11 cellular contexts compared by ENCODE assay signal in genomic region chr11:86460461-86461404, GRCh38.
DNase-seq lines count a peak whose midpoint lies in the region; ATAC-seq and TF ChIP-seq lines count a peak whose summit lies in the region.
"Had no signal": no experiment of that assay in that cellular context is flagged by ENCODE, and none has a peak within 500 bp of the region (broad histone marks: within the 10 kb centered on the region; RNA-seq: fewer than 3 reads in every experiment).

No MANE protein-coding gene starts in this region.

- H3K36me3 Mint-ChIP-seq in activated naive CD4-positive, alpha-beta T cell treated with anti-CD3 and anti-CD28 coated beads for 36 hours (ENCODE audit: low read depth) = no peaks in the 10 kb centered on the region

- no peaks in the 10 kb centered on the region for H3K9me3 ChIP-seq in prostate gland
- H3K9me3 ChIP-seq: pancreas had no signal

- H3K9me3 Mint-ChIP-seq in activated naive CD4-positive, alpha-beta T cell treated with anti-CD3 and anti-CD28 coated beads for 36 hours = no peaks in the 10 kb centered on the region

- DNase-seq in CD1c-positive myeloid dendritic cell (ENCODE audit: extremely low spot score) (peak; percentile 17), M059J (ENCODE audit: low read depth) (peak; percentile 74), dermis blood vessel endothelial cell (peak; percentile 63), prostate gland (ENCODE audit: low spot score) (no peak), RPMI8226 (no peak)
- DNase-seq in activated naive CD4-positive, alpha-beta T cell treated with anti-CD3 and anti-CD28 coated beads for 36 hours = no peak
- DNase-seq: erythroblast had no signal

- H3K27ac Mint-ChIP-seq in activated naive CD4-positive, alpha-beta T cell treated with anti-CD3 and anti-CD28 coated beads for 36 hours = no peak overlapping the region

- TF ChIP-seq CTCF in prostate gland (IDR thresholded peaks at IDR 0.05) = no peak

- peaks cover 8% of the 10 kb centered on the region for H3K4me1 Mint-ChIP-seq in activated naive CD4-positive, alpha-beta T cell treated with anti-CD3 and anti-CD28 coated beads for 36 hours (ENCODE audit: low read depth)

- ATAC-seq in HG03460 (IDR thresholded peaks at IDR 0.05; ENCODE audit: unreplicated experiment) (no peak), GM18909 (IDR thresholded peaks at IDR 0.05; ENCODE audit: poor library complexity, unreplicated experiment) (no peak)

- no peak overlapping the region for H3K4me3 Mint-ChIP-seq in activated naive CD4-positive, alpha-beta T cell treated with anti-CD3 and anti-CD28 coated beads for 36 hours

- intact Hi-C loops in prostate gland (cut with DNase I) = no loop called here
- intact Hi-C loops in activated naive CD4-positive, alpha-beta T cell treated with anti-CD3 and anti-CD28 coated beads for 36 hours (cut with micrococcal nuclease) = no loop called here

- no peaks in the 10 kb centered on the region for H3K36me3 ChIP-seq in prostate gland
- H3K36me3 ChIP-seq: pancreas had no signal

- CTCF ChIA-PET in activated naive CD4-positive, alpha-beta T cell treated with anti-CD3 and anti-CD28 coated beads for 36 hours (lab: Charles Lee) = interaction anchor here (0.7 to 0.9 kb wide), 3 partner anchors 81 to 147 kb away, joined by 3 read pairs; no protein-coding TSS in a partner anchor

- no peaks in the 10 kb centered on the region for H3K27me3 Mint-ChIP-seq in activated naive CD4-positive, alpha-beta T cell treated with anti-CD3 and anti-CD28 coated beads for 36 hours (ENCODE audit: low read depth)

- H3K27ac ChIP-seq in prostate gland = peak overlapping the region; percentile 50 to 53
- H3K27ac ChIP-seq: SK-N-MC had no signal

- no peak for TF ChIP-seq POLR2A in prostate gland (IDR thresholded peaks at IDR 0.05)

- H3K27me3 ChIP-seq in prostate gland (replicated peaks; ENCODE audit: insufficient read depth) = no peaks in the 10 kb centered on the region
- H3K27me3 ChIP-seq: pancreas had no signal

- H3K4me3 ChIP-seq in prostate gland = no peak overlapping the region
- H3K4me3 ChIP-seq: pancreas, SK-N-MC had no signal

- no peaks in the 10 kb centered on the region for H3K4me1 ChIP-seq in prostate gland (replicated peaks)

- 67% methylated on average over 9 of the region's 9 CpGs for WGBS in prostate gland

Comparison
In these comparisons a context has a peak if more than half of its experiments do, and no peak if none do; other contexts are left out.
1. DNase-seq: peak in CD1c-positive myeloid dendritic cell (single experiment), M059J (single experiment) and dermis blood vessel endothelial cell (single experiment); none in prostate gland (single experiment), RPMI8226 (single experiment) and activated naive CD4-positive, alpha-beta T cell treated with anti-CD3 and anti-CD28 coated beads for 36 hours (single experiment).